ENCODE assay signal across 7 cellular contexts in the genomic region with DNA sequence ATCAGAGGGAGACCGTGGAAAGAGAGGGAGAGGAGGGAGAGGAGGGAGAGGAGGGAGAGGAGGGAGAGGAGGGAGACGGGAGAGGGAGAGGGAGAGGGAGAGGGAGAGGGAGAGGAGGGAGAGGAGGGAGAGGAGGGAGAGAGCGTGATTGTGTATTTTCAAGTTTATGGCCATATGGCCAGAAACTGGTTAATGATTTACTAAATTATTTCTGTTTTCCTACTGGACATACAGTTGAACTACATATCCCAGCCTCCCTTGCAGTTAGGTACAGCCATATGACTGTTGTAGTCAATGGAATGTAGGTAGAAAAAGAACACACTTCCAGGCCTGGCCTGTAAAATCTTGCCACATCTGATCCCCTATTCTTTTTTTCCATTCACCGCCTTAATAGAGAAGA. TPM values are rescaled to one million over a fixed set of nuclear protein-coding genes. Genes with fewer than 3 reads are reported as not detected.
DNase-seq lines count a peak whose midpoint lies in the region; ATAC-seq, FAIRE-seq and TF ChIP-seq lines count a peak whose summit lies in the region.
"Not testable (repeated sequence)": the region's sequence is repeated elsewhere in the genome, so short reads cannot be mapped to it uniquely, and the experiment has no call there.

No MANE protein-coding gene starts in this region.

- not testable (repeated sequence) for H3K27ac Mint-ChIP-seq in endothelial cell (ENCODE audit: unreplicated experiment)

- not testable (repeated sequence) for H3K27ac ChIP-seq in HCT116 (ENCODE audit: low read depth, low read length); small intestine (ENCODE audit: low read depth in 1 of 2, low read length in 1 of 2)
- peak overlapping the region; percentile 9; the same call in 1 of the 2 replicates for H3K27ac ChIP-seq in VCaP

- TF ChIP-seq POLR2A in HCT116 (IDR thresholded peaks at IDR 0.05; ENCODE audit: borderline replicate concordance, extremely low read depth, insufficient read depth, insufficient read length), result not testable (repeated sequence)

- not testable (repeated sequence) for H3K4me1 ChIP-seq in HCT116 (ENCODE audit: control insufficient read depth in 1 of 2, insufficient read depth in 2 of 2, low read length in 2 of 2); small intestine (ENCODE audit: control insufficient read depth in 2 of 2, insufficient read depth in 1 of 2, low read depth in 1 of 2, low read length in 1 of 2)

- H2AFZ ChIP-seq in HCT116 (ENCODE audit: low read depth, low read length, poor library complexity, severe bottlenecking), result not testable (repeated sequence)

- H3K36me3 ChIP-seq in HCT116 (ENCODE audit: control insufficient read depth in 1 of 2, insufficient read depth in 2 of 2, low read length in 2 of 2); small intestine (ENCODE audit: control insufficient read depth in 2 of 2, insufficient read depth in 2 of 2, low read length in 2 of 2): not testable (repeated sequence)

- H3K4me2 ChIP-seq in HCT116 (ENCODE audit: low read length), result not testable (repeated sequence)

- TF ChIP-seq CTCF in HCT116 (IDR thresholded peaks at IDR 0.05 in 2 of 3, conservative IDR thresholded peaks at IDR 0.05 in 1 of 3; ENCODE audit: borderline replicate concordance in 1 of 3, insufficient read depth in 1 of 3, low read depth in 2 of 3, low read length in 2 of 3); VCaP (conservative IDR thresholded peaks at IDR 0.05); endothelial cell (IDR thresholded peaks at IDR 0.05; ENCODE audit: unreplicated experiment): not testable (repeated sequence)

- POLR2A ChIA-PET in HCT116 (lab: Charles Lee), result not testable (repeated sequence)

- not testable (repeated sequence) for H3K4me3 ChIP-seq in HCT116 (replicated peaks in 1 of 2; ENCODE audit: low read depth in 1 of 2, low read length in 2 of 2); small intestine (ENCODE audit: low read depth in 1 of 2, low read length in 2 of 2)

- not testable (repeated sequence) for H3K27me3 ChIP-seq in HCT116 (ENCODE audit: insufficient read depth, low read length); small intestine (ENCODE audit: control insufficient read depth in 2 of 2, insufficient read depth in 2 of 2, low read length in 2 of 2)

- RAD21 ChIA-PET in HCT116 (lab: Charles Lee; ENCODE audit: low non-redundant PET in 1 of 2, low total read pairs in 2 of 2, uncharacterized antibody in 2 of 2, unreplicated experiment in 2 of 2), result not testable (repeated sequence)

- not testable (repeated sequence) for TF ChIP-seq EP300 in Ishikawa (IDR thresholded peaks at IDR 0.05; ENCODE audit: borderline replicate concordance)

- H3K4me1 Mint-ChIP-seq in endothelial cell (ENCODE audit: unreplicated experiment), result peaks cover 18% of the 10 kb centered on the region

- not testable (repeated sequence) for H4K20me1 ChIP-seq in HCT116 (ENCODE audit: insufficient read depth)

- 53 to 63% (median 56%) methylated on average over 4 of the region's 4 CpGs for WGBS in small intestine, 3 donors

- peak overlapping the region; percentile 22 for H3K4me3 Mint-ChIP-seq in endothelial cell (ENCODE audit: unreplicated experiment)

- in situ Hi-C loops in ACHN (cut with HindIII; ENCODE audit: low pct_ligation_motif_present, low pct_unique_long_range_greater_than_20kb, low sequenced_read_pairs), result not testable (repeated sequence)

- not testable (repeated sequence) for H3K27me3 Mint-ChIP-seq in endothelial cell (ENCODE audit: unreplicated experiment)

- H3K9me2 ChIP-seq in HCT116 (ENCODE audit: insufficient read depth), result not testable (repeated sequence)

- H3K36me3 Mint-ChIP-seq in endothelial cell (ENCODE audit: low read depth, unreplicated experiment), result not testable (repeated sequence)

- H3K9ac ChIP-seq in HCT116 (ENCODE audit: low read length), result not testable (repeated sequence)

- H3K9me3 Mint-ChIP-seq in endothelial cell (ENCODE audit: unreplicated experiment), result not testable (repeated sequence)

- H3K9me3 ChIP-seq in HCT116 (ENCODE audit: control insufficient read depth in 1 of 2, insufficient read depth in 1 of 2, low read depth in 1 of 2, low read length in 2 of 2); small intestine (ENCODE audit: control insufficient read depth, low read depth): not testable (repeated sequence)

- CTCF ChIA-PET in HCT116 (lab: Charles Lee), result not testable (repeated sequence)

- ATAC-seq in HCT116, result peak; percentile 55; the same call in 1 of the 2 replicates

- FAIRE-seq in small intestine (lab: Jason Lieb, UNC), result not testable (repeated sequence)

- not testable (repeated sequence) for TF ChIP-seq RAD21 in HCT116 (IDR thresholded peaks at IDR 0.05; ENCODE audit: low read depth); Ishikawa (IDR thresholded peaks at IDR 0.05; ENCODE audit: low read depth)

- H3K79me2 ChIP-seq in HCT116 (ENCODE audit: insufficient read depth, low read length), result not testable (repeated sequence)

- intact Hi-C loops in HCT116 (cut with micrococcal nuclease), result not testable (repeated sequence)

- DNase-seq in ACHN, result peak; percentile 4
- not testable (repeated sequence) for DNase-seq in HCT116 (ENCODE audit: low read depth, low spot score); endothelial cell (ENCODE audit: low spot score)
- DNase-seq in left kidney (ENCODE audit: low read depth, low spot score), result peak; percentile 39
- peak; percentile 40 for DNase-seq in small intestine

- BruUV-seq in HCT116 (replicated peaks; lab: Mats Ljungman, UMichigan), result not testable (repeated sequence)

TF ChIP-seq in Ishikawa, 13 proteins besides CTCF, POLR2A, EP300 and RAD21:
- TF ChIP-seq, protein P1, sequence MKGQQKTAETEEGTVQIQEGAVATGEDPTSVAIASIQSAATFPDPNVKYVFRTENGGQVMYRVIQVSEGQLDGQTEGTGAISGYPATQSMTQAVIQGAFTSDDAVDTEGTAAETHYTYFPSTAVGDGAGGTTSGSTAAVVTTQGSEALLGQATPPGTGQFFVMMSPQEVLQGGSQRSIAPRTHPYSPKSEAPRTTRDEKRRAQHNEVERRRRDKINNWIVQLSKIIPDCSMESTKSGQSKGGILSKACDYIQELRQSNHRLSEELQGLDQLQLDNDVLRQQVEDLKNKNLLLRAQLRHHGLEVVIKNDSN (IDR thresholded peaks at IDR 0.05), result peak; percentile 73

RNA-seq across cellular contexts. Expression of a gene that starts 23.1 kb away (rescaled TPM):
- total RNA-seq in HCT116 (2021; ENCODE audit: unreplicated experiment), result 16.0 TPM
- polyA plus RNA-seq in HCT116 (2012), result 3.1 and 4.0 TPM in 2 replicates
- total RNA-seq in endothelial cell (ENCODE audit: unreplicated experiment), result 18.8 TPM
- polyA plus RNA-seq in small intestine, result 10 to 100 TPM in 1 of 3 donors, 1 to 10 TPM in 2; 7.8 to 10.9 (median 8.3) TPM
